ENCODE assay signal across 1 cellular context in the genomic region with DNA sequence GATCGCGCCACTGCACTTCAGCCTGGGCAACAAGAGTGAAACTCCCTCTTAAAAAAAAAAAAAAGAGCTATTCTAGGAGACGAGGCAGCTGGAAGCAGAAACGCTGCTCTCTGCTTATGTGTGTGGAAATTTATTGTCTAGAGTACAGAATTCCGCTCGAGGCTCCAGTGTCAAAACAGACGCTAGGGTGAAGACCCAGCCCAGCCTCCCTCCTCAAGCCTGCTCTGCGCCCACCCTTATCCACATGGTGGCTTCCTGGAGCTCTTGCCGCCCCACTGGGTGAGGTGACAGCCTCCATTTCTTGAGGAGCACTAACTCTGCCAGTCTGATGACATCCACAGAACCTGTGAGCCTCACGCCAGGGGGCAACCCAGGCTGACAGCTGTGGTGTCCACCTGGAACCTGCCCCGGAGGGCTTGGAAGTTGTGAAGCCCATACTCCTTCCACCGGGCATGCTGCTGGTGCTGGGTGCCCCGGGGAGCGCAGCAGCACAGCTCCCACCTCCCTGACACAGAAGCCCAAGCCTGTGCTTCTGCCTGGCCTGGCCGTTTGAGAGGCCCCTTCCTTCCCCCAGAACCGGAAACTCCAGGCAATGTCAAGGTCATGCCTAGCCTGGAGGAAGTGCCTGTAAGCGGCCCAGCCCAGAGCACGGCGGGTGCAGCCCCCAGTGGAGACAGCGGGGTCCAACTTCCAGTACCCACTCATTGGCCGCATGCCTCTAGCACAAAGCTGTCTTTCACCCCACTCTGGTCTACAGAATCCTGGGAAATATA.
TF ChIP-seq lines count a peak whose summit lies in the region.

No MANE protein-coding gene starts in this region.

TF ChIP-seq in IMR-90, 13 proteins besides CTCF, POLR2A, EP300 and RAD21 (continued from another document):
- TF ChIP-seq, protein P1, sequence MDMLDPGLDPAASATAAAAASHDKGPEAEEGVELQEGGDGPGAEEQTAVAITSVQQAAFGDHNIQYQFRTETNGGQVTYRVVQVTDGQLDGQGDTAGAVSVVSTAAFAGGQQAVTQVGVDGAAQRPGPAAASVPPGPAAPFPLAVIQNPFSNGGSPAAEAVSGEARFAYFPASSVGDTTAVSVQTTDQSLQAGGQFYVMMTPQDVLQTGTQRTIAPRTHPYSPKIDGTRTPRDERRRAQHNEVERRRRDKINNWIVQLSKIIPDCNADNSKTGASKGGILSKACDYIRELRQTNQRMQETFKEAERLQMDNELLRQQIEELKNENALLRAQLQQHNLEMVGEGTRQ (IDR thresholded peaks at IDR 0.05; ENCODE audit: low read depth, low read length) = no peak
- TF ChIP-seq, protein P2, sequence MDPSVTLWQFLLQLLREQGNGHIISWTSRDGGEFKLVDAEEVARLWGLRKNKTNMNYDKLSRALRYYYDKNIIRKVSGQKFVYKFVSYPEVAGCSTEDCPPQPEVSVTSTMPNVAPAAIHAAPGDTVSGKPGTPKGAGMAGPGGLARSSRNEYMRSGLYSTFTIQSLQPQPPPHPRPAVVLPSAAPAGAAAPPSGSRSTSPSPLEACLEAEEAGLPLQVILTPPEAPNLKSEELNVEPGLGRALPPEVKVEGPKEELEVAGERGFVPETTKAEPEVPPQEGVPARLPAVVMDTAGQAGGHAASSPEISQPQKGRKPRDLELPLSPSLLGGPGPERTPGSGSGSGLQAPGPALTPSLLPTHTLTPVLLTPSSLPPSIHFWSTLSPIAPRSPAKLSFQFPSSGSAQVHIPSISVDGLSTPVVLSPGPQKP (IDR thresholded peaks at IDR 0.05; ENCODE audit: borderline replicate concordance, low read depth, low read length) = no peak
- no peak for TF ChIP-seq BHLHE40 (IDR thresholded peaks at IDR 0.05; ENCODE audit: low read depth, low read length)
- TF ChIP-seq CEBPB (IDR thresholded peaks at IDR 0.05; ENCODE audit: low read depth, low read length) = no peak
- no peak for TF ChIP-seq MAFK (IDR thresholded peaks at IDR 0.05; ENCODE audit: low read depth, low read length)
- no peak for TF ChIP-seq MXI1 (IDR thresholded peaks at IDR 0.05; ENCODE audit: borderline replicate concordance, low read depth, low read length)
- TF ChIP-seq NFE2L2 (IDR thresholded peaks at IDR 0.05; ENCODE audit: low read depth, low read length) = no peak
- TF ChIP-seq CHD1 (IDR thresholded peaks at IDR 0.05; ENCODE audit: low read depth, low read length) = no peak
- no peak for TF ChIP-seq FOS (IDR thresholded peaks at IDR 0.05; ENCODE audit: low read depth, low read length)
- TF ChIP-seq RCOR1 (IDR thresholded peaks at IDR 0.05; ENCODE audit: insufficient replicate concordance, low read length) = no peak
